Comparison of ENCODE assay signal across 8 cellular contexts in the genomic region with DNA sequence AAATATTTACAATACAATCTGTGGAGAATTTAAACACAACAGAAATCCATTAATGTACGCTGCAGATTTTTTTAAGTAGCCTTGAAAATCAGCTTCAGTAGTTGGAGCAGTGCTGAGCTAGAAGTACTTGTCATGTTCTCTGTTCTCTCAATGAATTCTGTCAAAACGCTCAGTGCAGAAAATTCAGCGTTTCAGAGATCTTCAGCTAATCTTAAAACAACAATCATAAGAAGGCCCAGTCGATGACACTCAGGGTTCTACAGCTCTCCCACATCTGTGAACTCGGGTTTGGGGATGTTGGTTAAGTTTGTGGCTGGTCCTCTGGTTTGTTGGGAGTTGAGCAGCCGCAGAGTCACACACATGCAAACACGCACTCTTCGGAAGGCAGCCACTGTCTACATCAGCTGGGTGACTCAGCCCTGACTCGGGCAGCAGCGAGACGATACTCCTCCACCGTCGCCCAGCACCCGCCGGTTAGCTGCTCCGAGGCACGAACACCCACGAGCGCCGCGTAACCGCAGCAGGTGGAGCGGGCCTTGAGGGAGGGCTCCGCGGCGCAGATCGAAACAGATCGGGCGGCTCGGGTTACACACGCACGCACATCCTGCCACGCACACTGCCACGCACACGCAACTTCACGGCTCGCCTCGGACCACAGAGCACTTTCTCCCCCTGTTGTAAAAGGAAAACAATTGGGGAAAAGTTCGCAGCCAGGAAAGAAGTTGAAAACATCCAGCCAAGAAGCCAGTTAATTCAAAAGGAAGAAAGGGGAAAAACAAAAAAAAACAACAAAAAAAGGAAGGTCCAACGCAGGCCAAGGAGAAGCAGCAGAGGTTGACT.
A peak's percentile ranks its signal among the peaks of the same experiment; 100 is the strongest.
DNase-seq lines count a peak whose midpoint lies in the region; ATAC-seq, FAIRE-seq and TF ChIP-seq lines count a peak whose summit lies in the region.

No MANE protein-coding gene starts in this region.

- peak overlapping the region; percentile 84 for H3K4me3 ChIP-seq in suprapubic skin

- TF ChIP-seq POLR2A in suprapubic skin (IDR thresholded peaks at IDR 0.05), result no peak

- H3K9me3 ChIP-seq in suprapubic skin, result no peaks in the 10 kb centered on the region

- TF ChIP-seq CTCF in omental fat pad (IDR thresholded peaks at IDR 0.05) (no peak), suprapubic skin (IDR thresholded peaks at IDR 0.05) (no peak)

- FAIRE-seq in frontal cortex (lab: Jason Lieb, UNC), result no peak

- WGBS in suprapubic skin, result under 1% methylated on average over 22 of the region's 40 CpGs

- H3K27me3 ChIP-seq in suprapubic skin, result peaks cover 24% of the 10 kb centered on the region

- H3K36me3 ChIP-seq in suprapubic skin, result no peaks in the 10 kb centered on the region

- ATAC-seq in omental fat pad (ENCODE audit: low FRiP score), result peak; percentile 72

- TF ChIP-seq EP300 in suprapubic skin (IDR thresholded peaks at IDR 0.05), result no peak

- peak; percentile 60 to 71 for DNase-seq in NOMO-1 (lab: John Stamatoyannopoulos, UW; ENCODE audit: unreplicated experiment in 2 of 2)
- no peak for DNase-seq in NOMO-1 treated with dmso at 0.1 percent for 144 hours (lab: John Stamatoyannopoulos, UW; ENCODE audit: unreplicated experiment)
- DNase-seq in HS-5 (ENCODE audit: low read depth), result peak; percentile 86
- peak; percentile 37 for DNase-seq in SHP77 treated with DMSO at 0.1 percent for 48 hours (lab: John Stamatoyannopoulos, UW)
- DNase-seq in activated gamma-delta T cell (lab: John Stamatoyannopoulos, UW), result peak; percentile 79
- peak; percentile 64 to 66 for DNase-seq in frontal cortex (ENCODE audit: low spot score in 2 of 2)
- DNase-seq in omental fat pad (ENCODE audit: low spot score), result peak; percentile 64
- DNase-seq in suprapubic skin (ENCODE audit: low spot score in 2 of 2), result peak; percentile 89 to 90

- H3K27ac ChIP-seq in suprapubic skin, result peak overlapping the region; percentile 96

- peaks cover 51% of the 10 kb centered on the region for H3K4me1 ChIP-seq in suprapubic skin
